18 cellular contexts compared by ENCODE assay signal in the genomic region with DNA sequence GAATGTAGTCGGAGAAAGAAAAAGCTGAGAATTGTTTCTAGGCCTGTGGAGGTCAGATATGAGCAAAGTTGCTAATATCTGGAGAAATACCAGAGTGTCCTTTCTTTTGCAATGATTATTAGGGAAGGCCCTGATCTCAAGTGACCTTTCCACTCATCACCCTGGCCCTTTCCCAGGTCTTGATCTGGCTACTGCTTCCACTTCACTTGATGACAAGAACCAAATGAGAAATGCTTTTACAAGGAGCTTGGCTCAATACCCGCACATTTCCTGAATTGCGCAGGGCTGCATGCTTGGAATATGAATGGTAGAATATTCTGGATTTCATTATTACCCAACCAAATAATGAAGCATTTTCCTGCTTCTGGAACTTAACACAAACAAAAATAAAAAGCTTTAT.
DNase-seq lines count a peak whose midpoint lies in the region; ATAC-seq and TF ChIP-seq lines count a peak whose summit lies in the region.
"Had no signal": no experiment of that assay in that cellular context is flagged by ENCODE, and none has a peak within 500 bp of the region (broad histone marks: within the 10 kb centered on the region; RNA-seq: fewer than 3 reads in every experiment).

No MANE protein-coding gene starts in this region.

- H3K4me3 ChIP-seq in fibroblast of villous mesenchyme (ENCODE audit: low read depth, low read length) (no peak overlapping the region), neuron (ENCODE audit: low read length) (no peak overlapping the region)
- H3K4me3 ChIP-seq: GM23338, PC-9 had no signal

- H3K9me3 ChIP-seq in neuron (ENCODE audit: low read length), result no peaks in the 10 kb centered on the region

- ATAC-seq in HG03159 (IDR thresholded peaks at IDR 0.05; ENCODE audit: unreplicated experiment) (no peak), GM18867 (IDR thresholded peaks at IDR 0.05; ENCODE audit: unreplicated experiment) (no peak), HG03045 (IDR thresholded peaks at IDR 0.05; ENCODE audit: unreplicated experiment) (no peak)
- ATAC-seq: GM23338, SK-N-SH treated with all-trans-retinoic acid at 6 μM for 48 hours had no signal

- no peaks in the 10 kb centered on the region for H3K36me3 ChIP-seq in neuron (ENCODE audit: insufficient read depth, low read length)

- DNase-seq in NCI-H226 (peak; percentile 63), fibroblast of villous mesenchyme (ENCODE audit: low read depth) (peak; percentile 30), ureter (ENCODE audit: low spot score) (peak; percentile 62)
- DNase-seq: activated CD4-positive, alpha-beta T cell treated with anti-CD3 and anti-CD28 coated beads, Interleukin-2, amount 10 ng/mL, durations not matched to agents 7 days and 5 days; activated T-cell treated with anti-CD3 and anti-CD28 coated beads for 4 hours; CD4-positive, CD25-positive, alpha-beta regulatory T cell; endodermal cell; glutamatergic neuron; NCI-H1694; NCI-H526 treated with DMSO at 0.1 percent for 48 hours; PC-9; substantia nigra had no signal

- H3K4me1 ChIP-seq in neuron (ENCODE audit: insufficient read depth, low read length), result peaks cover 6% of the 10 kb centered on the region

- TF ChIP-seq CTCF in fibroblast of villous mesenchyme (IDR thresholded peaks at IDR 0.05; ENCODE audit: insufficient read depth, low read depth, low read length), result no peak

- no peaks in the 10 kb centered on the region for H3K27me3 ChIP-seq in neuron (ENCODE audit: insufficient read depth, low read length)

- H2AFZ ChIP-seq in neuron (ENCODE audit: low read depth, low read length), result peak overlapping the region; percentile 73
- H2AFZ ChIP-seq: GM23338, PC-9 had no signal
